In genomic region chr2:160736629-160737028, GRCh38 we compare ENCODE assay signal across 14 cellular contexts.
DNase-seq lines count a peak whose midpoint lies in the region; ATAC-seq, FAIRE-seq and TF ChIP-seq lines count a peak whose summit lies in the region.
"Had no signal": no experiment of that assay in that cellular context is flagged by ENCODE, and none has a peak within 500 bp of the region (broad histone marks: within the 10 kb centered on the region; RNA-seq: fewer than 3 reads in every experiment).

No MANE protein-coding gene starts in this region.

- no peak for DNase-seq in H54 (ENCODE audit: insufficient read length, low spot score)
- peak; percentile 65 for DNase-seq in adipocyte (ENCODE audit: low read depth)
- peak; percentile 57 to 74 for DNase-seq in foreskin fibroblast
- peak; percentile 25 for DNase-seq in retinal pigment epithelial cell (ENCODE audit: low read depth)
- no peak for DNase-seq in NCI-H2196 (lab: John Stamatoyannopoulos, UW; ENCODE audit: unreplicated experiment)
- no peak for DNase-seq in NCI-H187 treated with DMSO at 0.1 percent for 48 hours (lab: John Stamatoyannopoulos, UW)
- no peak for DNase-seq in NCI-H748 (lab: John Stamatoyannopoulos, UW; ENCODE audit: unreplicated experiment)
- DNase-seq: activated CD8-positive, alpha-beta memory T cell treated with anti-CD3 and anti-CD28 coated beads, Interleukin-2, amount 10 ng/mL, durations not matched to agents 7 days and 5 days; activated naive CD8-positive, alpha-beta T cell treated with anti-CD3 and anti-CD28 coated beads, Interleukin-2, amount 50 U/mL, for 24 hours; CD4-positive, alpha-beta T cell; NCI-H1105 treated with DMSO at 0.1 percent for 48 hours; NCI-H82; stimulated activated CD4-positive, alpha-beta T cell treated with anti-CD3 and anti-CD28 coated beads, Interleukin-4, amount 100 ng/mL, for 1 hour had no signal

- TF ChIP-seq CTCF in foreskin fibroblast (IDR thresholded peaks at IDR 0.05; ENCODE audit: low read depth, low read length): no peak
- TF ChIP-seq CTCF in retinal pigment epithelial cell (conservative IDR thresholded peaks at IDR 0.05; ENCODE audit: low read depth, low read length): no peak

- TF ChIP-seq POLR2A in H54 (IDR thresholded peaks at IDR 0.05; ENCODE audit: low read depth, low read length): no peak

- no peak overlapping the region for H3K4me3 ChIP-seq in adipocyte (ENCODE audit: low read length)
- H3K4me3 ChIP-seq in foreskin fibroblast (ENCODE audit: low read depth in 1 of 2, low read length in 2 of 2): no peak overlapping the region
- H3K4me3 ChIP-seq in retinal pigment epithelial cell (ENCODE audit: low read length): no peak overlapping the region

- no peaks in the 10 kb centered on the region for H3K4me1 ChIP-seq in adipocyte (ENCODE audit: control insufficient read depth, insufficient read depth, low read length)

- peak; percentile 84 for FAIRE-seq in H54 (lab: Jason Lieb, UNC)

- H3K9ac ChIP-seq in adipocyte (ENCODE audit: low read length): no peak overlapping the region

- no peaks in the 10 kb centered on the region for H3K9me3 ChIP-seq in adipocyte (ENCODE audit: control insufficient read depth, low read length)

- ATAC-seq in GM19324 (IDR thresholded peaks at IDR 0.05; ENCODE audit: low FRiP score, unreplicated experiment): no peak
- ATAC-seq: activated CD8-positive, alpha-beta memory T cell treated with anti-CD3 and anti-CD28 coated beads, Interleukin-2, amount 10 ng/mL, durations not matched to agents 7 days and 5 days; activated naive CD8-positive, alpha-beta T cell treated with anti-CD3 and anti-CD28 coated beads, Interleukin-2, amount 50 U/mL, for 24 hours had no signal

- no peaks in the 10 kb centered on the region for H3K36me3 ChIP-seq in adipocyte (ENCODE audit: control insufficient read depth, insufficient read depth, low read length, severe bottlenecking)

- H3K27me3 ChIP-seq in adipocyte (replicated peaks; ENCODE audit: control insufficient read depth, insufficient read depth, low read length): no peaks in the 10 kb centered on the region

Comparison
In these comparisons a context has a peak if more than half of its experiments do, and no peak if none do; other contexts are left out.
1. DNase-seq: peak in adipocyte (single experiment), foreskin fibroblast (2 of 2) and retinal pigment epithelial cell (single experiment); none in H54 (single experiment), NCI-H2196 (single experiment), NCI-H187 treated with DMSO at 0.1 percent for 48 hours (single experiment) and NCI-H748 (single experiment).